Comparison of ENCODE assay signal across 8 cellular contexts in the genomic region with DNA sequence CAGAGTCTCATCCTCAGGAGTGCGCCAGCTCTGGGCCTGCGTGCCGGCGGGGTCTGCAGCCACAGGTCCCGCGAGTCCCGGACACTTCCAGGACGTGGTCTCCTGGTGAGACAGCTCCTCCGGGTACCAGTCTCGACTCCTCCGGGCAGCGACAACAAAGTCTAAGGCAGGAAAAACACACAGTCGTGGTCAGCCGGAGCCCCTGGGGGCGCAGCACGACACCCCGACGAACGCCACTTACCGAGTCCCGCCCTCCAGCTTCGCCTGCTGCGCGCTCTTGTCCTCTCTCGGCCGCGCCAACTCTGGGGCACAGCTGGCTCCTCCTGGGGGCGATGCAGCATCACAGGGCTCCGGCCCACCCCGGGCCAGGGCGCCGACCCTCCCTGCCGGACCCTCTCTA. TPM values are rescaled to one million over a fixed set of nuclear protein-coding genes. Genes with fewer than 3 reads are reported as not detected.
DNase-seq lines count a peak whose midpoint lies in the region; ATAC-seq and TF ChIP-seq lines count a peak whose summit lies in the region.

No MANE protein-coding gene starts in this region.

- H3K9me3 Mint-ChIP-seq in central memory CD8-positive, alpha-beta T cell: no peaks in the 10 kb centered on the region
- peaks cover 0 to 2% (median 0%) of the 10 kb centered on the region in 11 donors for H3K9me3 Mint-ChIP-seq in naive thymus-derived CD4-positive, alpha-beta T cell

- H3K27ac ChIP-seq in ACC112 (ENCODE audit: low read depth, low read length): no peak overlapping the region
- peak overlapping the region; percentile 69 for H3K27ac ChIP-seq in naive thymus-derived CD4-positive, alpha-beta T cell (ENCODE audit: low read depth, low read length)

- DNase-seq in HFF-Myc (ENCODE audit: extremely low read depth, low read depth) (no peak), DMS153 treated with DMSO at 0.1 percent for 48 hours (lab: John Stamatoyannopoulos, UW; ENCODE audit: unreplicated experiment) (no peak), inferior parietal cortex (ENCODE audit: extremely low spot score) (no peak)
- no peak for DNase-seq in central memory CD8-positive, alpha-beta T cell (ENCODE audit: low spot score in 2 of 2)
- no peak for DNase-seq in naive thymus-derived CD4-positive, alpha-beta T cell

- H3K27me3 ChIP-seq in ACC112 (ENCODE audit: insufficient read depth, low read length): no peaks in the 10 kb centered on the region
- H3K27me3 ChIP-seq in naive thymus-derived CD4-positive, alpha-beta T cell (ENCODE audit: control insufficient read depth in 2 of 2, insufficient read depth in 2 of 2, low read length in 2 of 2): no peaks in the 10 kb centered on the region

- POLR2A ChIA-PET in naive thymus-derived CD4-positive, alpha-beta T cell (lab: Charles Lee): interaction anchor here (0.6 to 2.7 kb wide), 5 partner anchors 8 to 14 kb away, joined by 3 to 34 read pairs (median 6); a partner anchor contains a TSS

- peak overlapping the region; percentile 87 for H3K4me3 Mint-ChIP-seq in central memory CD8-positive, alpha-beta T cell
- H3K4me3 Mint-ChIP-seq in naive thymus-derived CD4-positive, alpha-beta T cell: peak overlapping the region in 9 of 10 donors; percentile 59 to 99 (median 97)

- H3K27me3 Mint-ChIP-seq in central memory CD8-positive, alpha-beta T cell: no peaks in the 10 kb centered on the region
- H3K27me3 Mint-ChIP-seq in naive thymus-derived CD4-positive, alpha-beta T cell: peaks cover 0 to 9% (median 0%) of the 10 kb centered on the region in 5 donors

- no peak overlapping the region for H3K27ac Mint-ChIP-seq in central memory CD8-positive, alpha-beta T cell (ENCODE audit: low read depth)
- peak overlapping the region in 2 of 9 donors; percentile 87 to 89 for H3K27ac Mint-ChIP-seq in naive thymus-derived CD4-positive, alpha-beta T cell

- H3K36me3 ChIP-seq in ACC112 (ENCODE audit: insufficient read depth, low read length): no peaks in the 10 kb centered on the region
- H3K36me3 ChIP-seq in naive thymus-derived CD4-positive, alpha-beta T cell (ENCODE audit: control insufficient read depth in 2 of 3, insufficient read depth in 3 of 3, low read length in 3 of 3): peaks cover 0 to 20% (median 0%) of the 10 kb centered on the region in 3 experiments

- peaks cover 12% of the 10 kb centered on the region for H3K4me1 Mint-ChIP-seq in central memory CD8-positive, alpha-beta T cell
- H3K4me1 Mint-ChIP-seq in naive thymus-derived CD4-positive, alpha-beta T cell: peaks cover 7 to 30% (median 24%) of the 10 kb centered on the region in 7 donors

- intact Hi-C loops in naive thymus-derived CD4-positive, alpha-beta T cell (cut with micrococcal nuclease): loop anchor here in 1 of 2 donors (5.0 kb wide), 2 partner anchors 83 to 1143 kb away; a partner anchor contains a TSS

- ATAC-seq in central memory CD8-positive, alpha-beta T cell (replicated peaks; ENCODE audit: extremely low read depth, poor library complexity, severe bottlenecking): no peak
- ATAC-seq in naive thymus-derived CD4-positive, alpha-beta T cell: no peak
- ATAC-seq in HG03354 (IDR thresholded peaks at IDR 0.05; ENCODE audit: poor library complexity, severe bottlenecking, unreplicated experiment) (no peak), HG03469 (IDR thresholded peaks at IDR 0.05; ENCODE audit: unreplicated experiment) (no peak)

- H3K4me1 ChIP-seq in ACC112 (ENCODE audit: control insufficient read depth, insufficient read depth, low read length, unreplicated experiment): no peaks in the 10 kb centered on the region
- H3K4me1 ChIP-seq in naive thymus-derived CD4-positive, alpha-beta T cell (ENCODE audit: control insufficient read depth in 2 of 2, insufficient read depth in 2 of 2, low read length in 2 of 2): peaks cover 0 to 6% of the 10 kb centered on the region in 2 donors

- CTCF ChIA-PET in naive thymus-derived CD4-positive, alpha-beta T cell (lab: Charles Lee): interaction anchor here (0.6 kb wide), 1 partner anchor 55 kb away, joined by 3 read pairs; no protein-coding TSS in a partner anchor

- H3K4me3 ChIP-seq in ACC112 (ENCODE audit: low read depth, low read length): peak overlapping the region; percentile 82
- H3K4me3 ChIP-seq in HFF-Myc (replicated peaks; ENCODE audit: low read depth, low read length): peak overlapping the region; percentile 51
- peak overlapping the region; percentile 45 for H3K4me3 ChIP-seq in naive thymus-derived CD4-positive, alpha-beta T cell (ENCODE audit: low read length)

- H2AFZ ChIP-seq in ACC112 (ENCODE audit: low read length, unreplicated experiment): no peak overlapping the region

- H3K9me3 ChIP-seq in naive thymus-derived CD4-positive, alpha-beta T cell (ENCODE audit: control insufficient read depth in 2 of 3, low read length in 3 of 3): no peaks in the 10 kb centered on the region

- TF ChIP-seq CTCF in HFF-Myc (IDR thresholded peaks at IDR 0.05; ENCODE audit: low read depth, low read length, missing control alignments): no peak

- peaks cover 8% of the 10 kb centered on the region for H3K36me3 Mint-ChIP-seq in central memory CD8-positive, alpha-beta T cell (ENCODE audit: insufficient read depth)
- peaks cover 7 to 26% (median 12%) of the 10 kb centered on the region in 5 donors for H3K36me3 Mint-ChIP-seq in naive thymus-derived CD4-positive, alpha-beta T cell

- no peaks in the 10 kb centered on the region for H3K79me2 ChIP-seq in ACC112 (ENCODE audit: control insufficient read depth, insufficient read depth, low read length, unreplicated experiment)

RNA-seq across cellular contexts. Expression of a gene that starts 13.4 kb away (rescaled TPM):
- 10 to 100 TPM; 16.3 to 53.6 (median 38.4) TPM for total RNA-seq in naive thymus-derived CD4-positive, alpha-beta T cell
- 10 to 100 TPM; 19.8 to 20.6 TPM for polyA plus RNA-seq in naive thymus-derived CD4-positive, alpha-beta T cell

RNA-seq across cellular contexts. Expression of a gene that starts 13.8 kb away (rescaled TPM):
- total RNA-seq in naive thymus-derived CD4-positive, alpha-beta T cell: 10 to 100 TPM; 63.4 to 84.4 (median 80.4) TPM
- 10 to 100 TPM; 50.2 to 59.1 TPM for polyA plus RNA-seq in naive thymus-derived CD4-positive, alpha-beta T cell

RNA-seq across cellular contexts. Expression of a gene that starts 31.0 kb away (rescaled TPM):
- 10 to 100 TPM in 3 of 5 experiments, 1 to 10 TPM in 2; 7.1 to 19.1 (median 11.3) TPM for total RNA-seq in naive thymus-derived CD4-positive, alpha-beta T cell
- polyA plus RNA-seq in naive thymus-derived CD4-positive, alpha-beta T cell: under 1 TPM; 0.95 to 0.99 TPM
